In genomic region chr6:157539900-157540752, GRCh38 we compare ENCODE assay signal across 26 cellular contexts.
DNase-seq lines count a peak whose midpoint lies in the region; ATAC-seq, FAIRE-seq and TF ChIP-seq lines count a peak whose summit lies in the region.
"Had no signal": no experiment of that assay in that cellular context is flagged by ENCODE, and none has a peak within 500 bp of the region (broad histone marks: within the 10 kb centered on the region; RNA-seq: fewer than 3 reads in every experiment).

No MANE protein-coding gene starts in this region.

- peaks cover 3% of the 10 kb centered on the region for H3K9me3 Mint-ChIP-seq in activated CD8-positive, alpha-beta T cell treated with anti-CD3 and anti-CD28 coated beads for 36 hours
- no peaks in the 10 kb centered on the region for H3K9me3 Mint-ChIP-seq in stimulated activated memory B cell treated with anti-CD40 and anti-IgM and Interleukin-4, amounts not matched to agents 10 μg/mL and 1 μg/mL and 100 μg/mL, for 72 hours
- no peaks in the 10 kb centered on the region for H3K9me3 Mint-ChIP-seq in HFFc6
- H3K9me3 Mint-ChIP-seq: T-helper 1 cell treated with Interleukin-12 subunit alpha and Interleukin-12 subunit beta and Interleukin-4 antibody, amounts not matched to agents 30 μg/mL and 1 μg/mL, for 36 hours had no signal

- no peaks in the 10 kb centered on the region for H3K27me3 ChIP-seq in liver (ENCODE audit: control insufficient read depth in 4 of 4, insufficient read depth in 4 of 4, low read length in 3 of 4)
- H3K27me3 ChIP-seq: cardiac muscle cell had no signal

- H3K27ac Mint-ChIP-seq in activated CD8-positive, alpha-beta T cell treated with anti-CD3 and anti-CD28 coated beads for 36 hours: peak overlapping the region; percentile 13
- H3K27ac Mint-ChIP-seq in stimulated activated memory B cell treated with anti-CD40 and anti-IgM and Interleukin-4, amounts not matched to agents 10 μg/mL and 1 μg/mL and 100 μg/mL, for 72 hours: peak overlapping the region; percentile 89
- H3K27ac Mint-ChIP-seq in HFFc6: no peak overlapping the region
- H3K27ac Mint-ChIP-seq: naive thymus-derived CD4-positive, alpha-beta T cell; T-helper 1 cell treated with Interleukin-12 subunit alpha and Interleukin-12 subunit beta and Interleukin-4 antibody, amounts not matched to agents 30 μg/mL and 1 μg/mL, for 36 hours had no signal

- DNase-seq in HuH-7 (ENCODE audit: low spot score) (peak; percentile 83), HFFc6 (no peak), NCI-H146 (lab: John Stamatoyannopoulos, UW) (no peak), GM12892 (ENCODE audit: insufficient read length) (no peak)
- DNase-seq in activated CD8-positive, alpha-beta T cell treated with anti-CD3 and anti-CD28 coated beads for 36 hours: no peak
- DNase-seq: activated CD4-positive, alpha-beta T cell treated with anti-CD3 and anti-CD28 coated beads for 36 hours; activated naive CD4-positive, alpha-beta T cell treated with anti-CD3 and anti-CD28 coated beads, Interleukin-2, amount 50 U/mL, for 16 hours; CD4-positive, alpha-beta memory T cell; dermis blood vessel endothelial cell; DMS153; mesenchymal stem cell; naive thymus-derived CD4-positive, alpha-beta T cell; NCI-H1048; NCI-H187 treated with DMSO at 0.1 percent for 48 hours; NCI-H526 treated with DMSO at 0.1 percent for 48 hours; stimulated activated CD4-positive, alpha-beta T cell treated with anti-CD3 and anti-CD28 coated beads, Interleukin-12 subunit alpha, Interleukin-12 subunit beta, amount 100 ng/mL, for 4 hours; stimulated activated CD4-positive, alpha-beta T cell treated with anti-CD3 and anti-CD28 coated beads, Interleukin-4, amount 100 ng/mL, for 24 hours; stimulated activated naive CD4-positive, alpha-beta T cell treated with Interleukin-2 at 50 U/mL for 16 hours had no signal

- H3K4me1 ChIP-seq in liver (ENCODE audit: control insufficient read depth in 4 of 4, insufficient read depth in 4 of 4, low read length in 3 of 4): peaks cover 5 to 57% (median 31%) of the 10 kb centered on the region in 4 donors

- H3K4me3 Mint-ChIP-seq in activated CD8-positive, alpha-beta T cell treated with anti-CD3 and anti-CD28 coated beads for 36 hours: no peak overlapping the region
- no peak overlapping the region for H3K4me3 Mint-ChIP-seq in stimulated activated memory B cell treated with anti-CD40 and anti-IgM and Interleukin-4, amounts not matched to agents 10 μg/mL and 1 μg/mL and 100 μg/mL, for 72 hours
- H3K4me3 Mint-ChIP-seq in HFFc6: no peak overlapping the region
- H3K4me3 Mint-ChIP-seq: activated CD4-positive, alpha-beta T cell treated with anti-CD3 and anti-CD28 coated beads for 36 hours; CD4-positive, alpha-beta memory T cell; naive thymus-derived CD4-positive, alpha-beta T cell; T-helper 1 cell treated with Interleukin-12 subunit alpha and Interleukin-12 subunit beta and Interleukin-4 antibody, amounts not matched to agents 30 μg/mL and 1 μg/mL, for 36 hours had no signal

- H3K27me3 Mint-ChIP-seq in activated CD8-positive, alpha-beta T cell treated with anti-CD3 and anti-CD28 coated beads for 36 hours: no peaks in the 10 kb centered on the region
- H3K27me3 Mint-ChIP-seq in stimulated activated memory B cell treated with anti-CD40 and anti-IgM and Interleukin-4, amounts not matched to agents 10 μg/mL and 1 μg/mL and 100 μg/mL, for 72 hours: no peaks in the 10 kb centered on the region
- 0 out of 2 replicates have a peak, but pooled peaks cover 2% of the 10 kb centered on the region for H3K27me3 Mint-ChIP-seq in HFFc6 (ENCODE audit: insufficient read depth)
- H3K27me3 Mint-ChIP-seq: CD4-positive, alpha-beta memory T cell; naive thymus-derived CD4-positive, alpha-beta T cell had no signal

- H3K4me3 ChIP-seq in liver (ENCODE audit: low read depth in 1 of 3, low read length in 3 of 3): peak overlapping the region in 1 of 3 donors; percentile 6
- H3K4me3 ChIP-seq: cardiac muscle cell, thoracic aorta had no signal

- H3K27ac ChIP-seq in liver (ENCODE audit: low read depth in 1 of 2, low read length in 2 of 2): peak overlapping the region; percentile 89 to 97
- H3K27ac ChIP-seq: cardiac muscle cell, thoracic aorta had no signal

- CTCF ChIA-PET in activated CD8-positive, alpha-beta T cell treated with anti-CD3 and anti-CD28 coated beads for 36 hours (lab: Charles Lee): no interaction called here

- H3K9me3 ChIP-seq in liver (ENCODE audit: control insufficient read depth in 4 of 4, low read length in 3 of 4): no peaks in the 10 kb centered on the region
- H3K9me3 ChIP-seq: thoracic aorta had no signal

- H3K9ac ChIP-seq in liver (ENCODE audit: low read depth in 1 of 2, low read length in 2 of 2): peak overlapping the region; percentile 48 to 89

- no peak for FAIRE-seq in GM12892 (lab: Jason Lieb, UNC)
- FAIRE-seq: G401.6, H54, RCC 7860 had no signal

- intact Hi-C loops in activated CD8-positive, alpha-beta T cell treated with anti-CD3 and anti-CD28 coated beads for 36 hours (cut with micrococcal nuclease): no loop called here

- no peaks in the 10 kb centered on the region for H3K36me3 Mint-ChIP-seq in activated CD8-positive, alpha-beta T cell treated with anti-CD3 and anti-CD28 coated beads for 36 hours (ENCODE audit: low read depth)
- peaks cover 38% of the 10 kb centered on the region for H3K36me3 Mint-ChIP-seq in stimulated activated memory B cell treated with anti-CD40 and anti-IgM and Interleukin-4, amounts not matched to agents 10 μg/mL and 1 μg/mL and 100 μg/mL, for 72 hours
- no peaks in the 10 kb centered on the region for H3K36me3 Mint-ChIP-seq in HFFc6 (ENCODE audit: low read depth)

- TF ChIP-seq RAD21 in liver (IDR thresholded peaks at IDR 0.05): peak; percentile 43 to 71

- WGBS in liver: 48% methylated on average over 16 of the region's 16 CpGs

- TF ChIP-seq POLR2A in GM12892 (IDR thresholded peaks at IDR 0.05; ENCODE audit: low read depth, low read length): no peak

- no peak for TF ChIP-seq CTCF in activated CD8-positive, alpha-beta T cell treated with anti-CD3 and anti-CD28 coated beads for 36 hours (IDR thresholded peaks at IDR 0.05)
- TF ChIP-seq CTCF in liver (IDR thresholded peaks at IDR 0.05; ENCODE audit: low read depth, low read length, missing input control): no peak
- no peak for TF ChIP-seq CTCF in HFFc6 (IDR thresholded peaks at IDR 0.05)

- POLR2A ChIA-PET in activated CD8-positive, alpha-beta T cell treated with anti-CD3 and anti-CD28 coated beads for 36 hours (lab: Charles Lee): interaction anchor here (1.2 kb wide), 1 partner anchor 12 kb away, joined by 3 read pairs; no protein-coding TSS in a partner anchor

- peaks cover 0 to 2% (median 0%) of the 10 kb centered on the region in 4 donors for H3K36me3 ChIP-seq in liver (ENCODE audit: control insufficient read depth in 4 of 4, insufficient read depth in 3 of 4, low read depth in 1 of 4, low read length in 3 of 4)
- H3K36me3 ChIP-seq: cardiac muscle cell had no signal

- H3K4me1 Mint-ChIP-seq in activated CD8-positive, alpha-beta T cell treated with anti-CD3 and anti-CD28 coated beads for 36 hours (ENCODE audit: low read depth): peaks cover 33% of the 10 kb centered on the region
- H3K4me1 Mint-ChIP-seq in stimulated activated memory B cell treated with anti-CD40 and anti-IgM and Interleukin-4, amounts not matched to agents 10 μg/mL and 1 μg/mL and 100 μg/mL, for 72 hours: peaks cover 65% of the 10 kb centered on the region
- H3K4me1 Mint-ChIP-seq in HFFc6 (ENCODE audit: low read depth): peaks cover 22% of the 10 kb centered on the region

- no peak for ATAC-seq in activated CD8-positive, alpha-beta T cell treated with anti-CD3 and anti-CD28 coated beads for 36 hours
- ATAC-seq in stimulated activated memory B cell treated with anti-CD40 and anti-IgM and Interleukin-4, amounts not matched to agents 10 μg/mL and 1 μg/mL and 100 μg/mL, for 72 hours: no peak
- ATAC-seq: activated CD4-positive, alpha-beta T cell treated with anti-CD3 and anti-CD28 coated beads for 36 hours; naive thymus-derived CD4-positive, alpha-beta T cell had no signal

TF ChIP-seq in liver, 16 proteins besides CTCF, POLR2A, EP300 and RAD21 (continues in another document):
- TF ChIP-seq YY1 (IDR thresholded peaks at IDR 0.05): peak; percentile 76
- TF ChIP-seq NR2F2 (IDR thresholded peaks at IDR 0.05): no peak
- TF ChIP-seq MAX (IDR thresholded peaks at IDR 0.05): peak; percentile 76
- TF ChIP-seq JUND (IDR thresholded peaks at IDR 0.05): peak; percentile 50 to 71
- TF ChIP-seq FOXA2 (IDR thresholded peaks at IDR 0.05): peak; percentile 53
- peak; percentile 99 for TF ChIP-seq SP1 (IDR thresholded peaks at IDR 0.05)
- peak; percentile 97 for TF ChIP-seq HNF4A (conservative IDR thresholded peaks at IDR 0.05)
- TF ChIP-seq HNF4G (IDR thresholded peaks at IDR 0.05): peak; percentile 93
- TF ChIP-seq ATF3 (IDR thresholded peaks at IDR 0.05): peak; percentile 20
